8 cellular contexts compared by ENCODE assay signal in the genomic region with DNA sequence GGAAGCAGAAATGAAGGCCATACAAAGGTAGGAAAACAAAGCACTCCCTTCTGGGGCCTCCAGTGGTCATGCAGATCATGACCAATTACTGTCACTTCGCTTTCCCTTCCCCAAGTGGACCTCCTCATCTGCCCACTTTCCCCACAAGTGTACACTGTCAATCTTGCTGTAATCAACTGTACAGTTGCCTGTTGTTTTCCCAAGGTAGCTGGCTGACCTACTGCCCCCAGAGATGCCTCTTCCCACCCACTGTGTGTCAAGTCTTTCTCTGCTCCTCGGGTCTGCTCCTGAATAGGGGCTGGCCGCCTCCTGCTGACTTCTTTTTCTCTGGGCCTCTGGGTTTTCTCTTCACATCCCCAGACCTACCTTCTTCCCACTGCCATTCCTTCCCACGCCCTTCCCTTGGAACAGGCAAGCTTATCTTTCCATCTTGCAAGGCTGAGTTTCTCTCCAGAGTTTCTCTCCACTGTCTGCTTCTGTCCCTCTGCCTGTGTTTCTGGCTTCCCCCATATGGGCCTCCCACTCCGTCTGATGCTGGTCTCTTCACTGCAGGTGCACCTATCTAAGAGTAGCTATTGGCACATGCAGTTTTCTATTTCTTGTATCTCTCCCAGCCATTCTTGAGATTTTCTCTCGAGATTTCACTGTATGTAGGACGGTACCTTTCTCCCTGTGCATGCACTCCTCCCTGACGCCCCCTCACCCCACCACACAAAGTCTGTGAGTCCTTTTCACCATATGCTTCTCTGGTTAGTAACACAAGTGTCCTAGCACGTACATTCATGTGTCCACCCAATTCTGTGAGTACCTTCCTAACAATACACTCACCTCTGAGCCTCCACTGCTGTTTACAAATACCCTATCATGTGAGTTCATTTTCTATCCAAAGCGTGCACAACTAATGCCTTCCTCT. TPM values are rescaled to one million over a fixed set of nuclear protein-coding genes. Genes with fewer than 3 reads are reported as not detected.
DNase-seq lines count a peak whose midpoint lies in the region; ATAC-seq and TF ChIP-seq lines count a peak whose summit lies in the region.

No MANE protein-coding gene starts in this region.

- H3K4me1 Mint-ChIP-seq in activated CD4-positive, alpha-beta T cell treated with anti-CD3 and anti-CD28 coated beads, Interleukin-2, amount 10 ng/mL, durations not matched to agents 7 days and 5 days = peaks cover 46% of the 10 kb centered on the region

- no peak for DNase-seq in activated CD4-positive, alpha-beta T cell treated with anti-CD3 and anti-CD28 coated beads, Interleukin-2, amount 10 ng/mL, durations not matched to agents 7 days and 5 days
- DNase-seq in activated CD4-positive, alpha-beta T cell treated with anti-CD3 and anti-CD28 coated beads, Interleukin-2, amount 50 U/mL, for 1 hour = no peak
- no peak for DNase-seq in astrocyte of the cerebellum (ENCODE audit: low read depth)
- peak; percentile 49 for DNase-seq in left lobe of liver (ENCODE audit: low spot score)
- no peak for DNase-seq in thoracic aorta (ENCODE audit: low spot score)
- DNase-seq in activated effector memory CD4-positive, alpha-beta T cell treated with anti-CD3 and anti-CD28 coated beads, Interleukin-2, amount 50 U/mL, for 16 hours = no peak
- no peak for DNase-seq in NCI-H774 (lab: John Stamatoyannopoulos, UW)
- DNase-seq in cerebellar nuclear complex (lab: John Stamatoyannopoulos, UW) = no peak

- H3K9me3 Mint-ChIP-seq in activated CD4-positive, alpha-beta T cell treated with anti-CD3 and anti-CD28 coated beads, Interleukin-2, amount 10 ng/mL, durations not matched to agents 7 days and 5 days = no peaks in the 10 kb centered on the region

- H3K9me3 ChIP-seq in thoracic aorta = no peaks in the 10 kb centered on the region

- H3K27ac Mint-ChIP-seq in activated CD4-positive, alpha-beta T cell treated with anti-CD3 and anti-CD28 coated beads, Interleukin-2, amount 10 ng/mL, durations not matched to agents 7 days and 5 days = no peak overlapping the region

- in situ Hi-C loops in astrocyte of the cerebellum (cut with HindIII; ENCODE audit: low sequenced_read_pairs) = loop anchor here (5.0 to 10.0 kb wide), 2 partner anchors 375 to 643 kb away; no protein-coding TSS in a partner anchor

- H3K4me1 ChIP-seq in thoracic aorta (ENCODE audit: control insufficient read depth in 1 of 2, low read depth in 2 of 2) = peaks cover 20 to 49% of the 10 kb centered on the region in 2 donors

- no peaks in the 10 kb centered on the region for H3K27me3 ChIP-seq in thoracic aorta (replicated peaks; ENCODE audit: insufficient read depth)

- H3K27me3 Mint-ChIP-seq in activated CD4-positive, alpha-beta T cell treated with anti-CD3 and anti-CD28 coated beads, Interleukin-2, amount 10 ng/mL, durations not matched to agents 7 days and 5 days = no peaks in the 10 kb centered on the region

- POLR2A ChIA-PET in activated CD4-positive, alpha-beta T cell treated with anti-CD3 and anti-CD28 coated beads, Interleukin-2, amount 10 ng/mL, durations not matched to agents 7 days and 5 days (lab: Charles Lee) = no interaction called here

- H3K4me3 Mint-ChIP-seq in activated CD4-positive, alpha-beta T cell treated with anti-CD3 and anti-CD28 coated beads, Interleukin-2, amount 10 ng/mL, durations not matched to agents 7 days and 5 days = peak overlapping the region; percentile 92

- ATAC-seq in left lobe of liver = peak; percentile 2
- no peak for ATAC-seq in thoracic aorta (ENCODE audit: insufficient number of reproducible peaks, low FRiP score, low read depth)

- peak overlapping the region; percentile 98 to 99 for H3K27ac ChIP-seq in thoracic aorta

- no peaks in the 10 kb centered on the region for H3K36me3 ChIP-seq in thoracic aorta

- H3K4me3 ChIP-seq in astrocyte of the cerebellum (ENCODE audit: low read depth, low read length) (peak overlapping the region; percentile 96), thoracic aorta (peak overlapping the region; percentile 97)

- H3K36me3 Mint-ChIP-seq in activated CD4-positive, alpha-beta T cell treated with anti-CD3 and anti-CD28 coated beads, Interleukin-2, amount 10 ng/mL, durations not matched to agents 7 days and 5 days (ENCODE audit: low read depth) = no peaks in the 10 kb centered on the region

- TF ChIP-seq CTCF in astrocyte of the cerebellum (IDR thresholded peaks at IDR 0.05; ENCODE audit: low read depth, low read length, missing control alignments) (no peak), thoracic aorta (IDR thresholded peaks at IDR 0.05) (no peak)

- CTCF ChIA-PET in activated CD4-positive, alpha-beta T cell treated with anti-CD3 and anti-CD28 coated beads, Interleukin-2, amount 10 ng/mL, durations not matched to agents 7 days and 5 days (lab: Charles Lee) = interaction anchor here (0.8 to 4.8 kb wide), 8 partner anchors 11 to 342 kb away, joined by 3 to 28 read pairs (median 4); no protein-coding TSS in a partner anchor

RNA-seq across cellular contexts. Expression of gene ELL2, which starts 2.3 kb away (rescaled TPM):
- total RNA-seq in activated CD4-positive, alpha-beta T cell treated with anti-CD3 and anti-CD28 coated beads, Interleukin-2, amount 10 ng/mL, durations not matched to agents 7 days and 5 days = 10 to 100 TPM; 12.5 to 14.7 TPM
- total RNA-seq in left lobe of liver = 76.4 TPM
- 100 to 1,000 TPM in 1 of 2 donors, 10 to 100 TPM in 1; 83.9 to 248 TPM for total RNA-seq in thoracic aorta
